In the genomic region with DNA sequence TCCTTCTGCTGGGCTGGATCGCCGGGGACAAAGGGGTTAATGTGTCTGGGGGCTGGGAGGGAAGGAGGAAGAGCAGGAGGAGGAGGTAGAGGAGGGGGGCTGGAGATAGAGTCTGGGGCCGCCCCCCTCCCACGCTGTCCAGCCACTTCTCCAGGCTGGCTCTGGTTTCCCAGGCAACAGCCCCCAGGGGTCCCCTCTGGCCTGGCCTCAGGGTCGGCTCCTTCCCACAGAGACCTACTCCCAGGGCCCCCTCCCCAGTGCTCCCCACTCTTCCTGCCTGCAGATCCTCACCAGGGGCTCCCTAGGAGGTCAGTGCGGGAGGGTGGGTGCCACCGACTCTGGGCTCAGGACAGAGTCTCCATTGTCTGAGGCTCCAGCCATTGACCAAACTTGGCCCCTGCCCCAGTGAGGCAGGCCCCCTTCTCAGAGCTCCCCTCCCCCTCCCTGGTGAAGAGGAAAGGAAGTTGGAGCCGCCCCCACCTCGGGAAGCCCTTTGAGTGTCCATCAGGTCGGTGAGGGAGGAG, we compare ENCODE assay signal across 13 cellular contexts. TPM values are rescaled to one million over a fixed set of nuclear protein-coding genes. Genes with fewer than 3 reads are reported as not detected.
DNase-seq lines count a peak whose midpoint lies in the region; ATAC-seq lines count a peak whose summit lies in the region.
"Had no signal": no experiment of that assay in that cellular context is flagged by ENCODE, and none has a peak within 500 bp of the region (broad histone marks: within the 10 kb centered on the region; RNA-seq: fewer than 3 reads in every experiment).

No MANE protein-coding gene starts in this region.

- H3K4me3 ChIP-seq in H7 (ENCODE audit: insufficient read depth, low read depth, low read length), result no peak overlapping the region

- DNase-seq in H7, result peak; percentile 92
- peak; percentile 67 for DNase-seq in left kidney (ENCODE audit: low read depth, low spot score)
- peak; percentile 78 for DNase-seq in sciatic nerve (ENCODE audit: low spot score)
- no peak for DNase-seq in posterior vena cava (ENCODE audit: low spot score)
- DNase-seq in DMS153 (lab: John Stamatoyannopoulos, UW), result no peak
- DNase-seq: activated CD8-positive, alpha-beta memory T cell treated with anti-CD3 and anti-CD28 coated beads, Interleukin-2, amount 10 ng/mL, durations not matched to agents 7 days and 5 days; activated naive CD8-positive, alpha-beta T cell treated with anti-CD3 and anti-CD28 coated beads for 36 hours; SK-N-SH had no signal

- intact Hi-C loops in sciatic nerve (cut with DNase I) (no loop called here), posterior vena cava (cut with DNase I) (no loop called here)

- H3K27me3 ChIP-seq in H7 (ENCODE audit: control insufficient read depth, insufficient read depth, low read length), result no peaks in the 10 kb centered on the region

- H3K27ac ChIP-seq in cingulate gyrus (ENCODE audit: low read depth, low read length), result peak overlapping the region; percentile 47
- H3K27ac ChIP-seq: VCaP had no signal

- ATAC-seq in sciatic nerve, result peak; percentile 8
- ATAC-seq in HG02588 (IDR thresholded peaks at IDR 0.05; ENCODE audit: unreplicated experiment), result no peak
- ATAC-seq in GM21447 (IDR thresholded peaks at IDR 0.05; ENCODE audit: unreplicated experiment), result no peak
- ATAC-seq: activated CD8-positive, alpha-beta memory T cell treated with anti-CD3 and anti-CD28 coated beads, Interleukin-2, amount 10 ng/mL, durations not matched to agents 7 days and 5 days; left colon had no signal

- no peaks in the 10 kb centered on the region for H3K36me3 ChIP-seq in H7 (replicated peaks; ENCODE audit: control insufficient read depth, insufficient read depth, low read length)

RNA-seq across cellular contexts. Expression of a gene that starts 34.1 kb away (rescaled TPM):
- 54.8 and 76.9 TPM in 2 replicates for total RNA-seq in H7 (2014; rRNA removed; shearing (Covaris generic))
- total RNA-seq in sciatic nerve (34.3 TPM), posterior vena cava (100 to 1,000 TPM; 103 to 111 TPM)
- total RNA-seq: activated CD8-positive, alpha-beta memory T cell treated with anti-CD3 and anti-CD28 coated beads, Interleukin-2, amount 10 ng/mL, durations not matched to agents 7 days and 5 days; activated naive CD8-positive, alpha-beta T cell treated with anti-CD3 and anti-CD28 coated beads for 36 hours had no signal

Comparison
In these comparisons a context has a peak if more than half of its experiments do, and no peak if none do; other contexts are left out.
1. DNase-seq: peak in H7 (single experiment), left kidney (single experiment) and sciatic nerve (single experiment); none in posterior vena cava (single experiment) and DMS153 (single experiment).